ENCODE assay signal across 9 cellular contexts in genomic region chr1:164673584-164674214, GRCh38.
DNase-seq lines count a peak whose midpoint lies in the region; ATAC-seq, FAIRE-seq and TF ChIP-seq lines count a peak whose summit lies in the region.
"Had no signal": no experiment of that assay in that cellular context is flagged by ENCODE, and none has a peak within 500 bp of the region (broad histone marks: within the 10 kb centered on the region; RNA-seq: fewer than 3 reads in every experiment).

No MANE protein-coding gene starts in this region.

- peak; percentile 57 for TF ChIP-seq CTCF in AG04450 (IDR thresholded peaks at IDR 0.05; ENCODE audit: low read depth, low read length)
- peak; percentile 88 to 99 for TF ChIP-seq CTCF in GM23338 (conservative IDR thresholded peaks at IDR 0.05; ENCODE audit: low read depth in 2 of 2)
- TF ChIP-seq CTCF in RWPE2 (IDR thresholded peaks at IDR 0.05; ENCODE audit: poor library complexity, severe bottlenecking): peak; percentile 46
- peak; percentile 49 for TF ChIP-seq CTCF in hepatocyte (IDR thresholded peaks at IDR 0.05; ENCODE audit: poor library complexity)

- H3K27ac Mint-ChIP-seq in GM23338: no peak overlapping the region
- H3K27ac Mint-ChIP-seq: activated naive CD4-positive, alpha-beta T cell treated with anti-CD3 and anti-CD28 coated beads, Interleukin-2, amount 50 U/mL, for 24 hours had no signal

- H3K27me3 Mint-ChIP-seq in GM23338 (ENCODE audit: insufficient read depth, low read depth, poor library complexity): peaks cover 3% of the 10 kb centered on the region

- H3K27ac ChIP-seq in AG04450 (ENCODE audit: low read depth, low read length) (no peak overlapping the region), GM23338 (ENCODE audit: low read depth) (no peak overlapping the region), RWPE2 (ENCODE audit: poor library complexity, severe bottlenecking) (no peak overlapping the region), hepatocyte (no peak overlapping the region), small intestine (ENCODE audit: low read depth in 1 of 2, low read length in 1 of 2) (no peak overlapping the region)

- H3K36me3 Mint-ChIP-seq in GM23338 (ENCODE audit: low read depth): peaks cover 8% of the 10 kb centered on the region
- H3K36me3 Mint-ChIP-seq: activated naive CD4-positive, alpha-beta T cell treated with anti-CD3 and anti-CD28 coated beads, Interleukin-2, amount 50 U/mL, for 24 hours had no signal

- no peak overlapping the region for H2AFZ ChIP-seq in GM23338
- H2AFZ ChIP-seq in hepatocyte: no peak overlapping the region

- H3K27me3 ChIP-seq in AG04450 (ENCODE audit: control insufficient read depth, insufficient read depth, low read length): no peaks in the 10 kb centered on the region
- no peaks in the 10 kb centered on the region for H3K27me3 ChIP-seq in GM23338 (ENCODE audit: insufficient read depth)
- no peaks in the 10 kb centered on the region for H3K27me3 ChIP-seq in RWPE2 (ENCODE audit: insufficient read depth, poor library complexity, severe bottlenecking)
- no peaks in the 10 kb centered on the region for H3K27me3 ChIP-seq in hepatocyte
- no peaks in the 10 kb centered on the region for H3K27me3 ChIP-seq in small intestine (ENCODE audit: control insufficient read depth in 2 of 2, insufficient read depth in 2 of 2, low read length in 2 of 2)

- H3K79me2 ChIP-seq in GM23338 (replicated peaks; ENCODE audit: insufficient read depth) (peaks cover 91% of the 10 kb centered on the region), hepatocyte (peaks cover 86% of the 10 kb centered on the region)

- H3F3A ChIP-seq in GM23338 (replicated peaks; ENCODE audit: low read depth): peaks cover 5% of the 10 kb centered on the region; the same call in 1 of the 2 replicates

- no peaks in the 10 kb centered on the region for H3K36me3 ChIP-seq in GM23338 (ENCODE audit: insufficient read depth)
- H3K36me3 ChIP-seq in RWPE2 (ENCODE audit: low read depth): no peaks in the 10 kb centered on the region
- H3K36me3 ChIP-seq in hepatocyte (replicated peaks; ENCODE audit: insufficient read depth, low read depth): no peaks in the 10 kb centered on the region
- no peaks in the 10 kb centered on the region for H3K36me3 ChIP-seq in small intestine (ENCODE audit: control insufficient read depth in 2 of 2, insufficient read depth in 2 of 2, low read length in 2 of 2)

- DNase-seq in AG04450 (ENCODE audit: low read depth, low spot score) (no peak), GM23338 (ENCODE audit: low spot score) (peak; percentile 84), RWPE2 (ENCODE audit: low spot score) (no peak), hepatocyte (ENCODE audit: low spot score) (no peak), NCI-H1694 (lab: John Stamatoyannopoulos, UW) (no peak), small intestine (no peak)
- DNase-seq in stimulated activated naive CD8-positive, alpha-beta T cell treated with anti-CD3 and anti-CD28 coated beads, Interleukin-15, Interleukin-2, amounts not matched to agents 100 U/mL and 50 U/mL, for 24 hours: no peak
- no peak for DNase-seq in stimulated activated naive CD4-positive, alpha-beta T cell treated with Interleukin-2 at 50 U/mL for 16 hours (lab: John Stamatoyannopoulos, UW)

- H3K9me3 Mint-ChIP-seq in GM23338: no peaks in the 10 kb centered on the region

- POLR2A ChIA-PET in AG04450 (lab: Yijun Ruan, JAX): no interaction called here

- CTCF ChIA-PET in AG04450 (lab: Charles Lee): interaction anchor here (0.5 to 1.8 kb wide), 6 partner anchors 9 to 1822 kb away, joined by 3 to 7 read pairs (median 4); no protein-coding TSS in a partner anchor

- FAIRE-seq in small intestine (lab: Jason Lieb, UNC): no peak

- H3K9me3 ChIP-seq in AG04450 (ENCODE audit: control insufficient read depth, insufficient read depth, low read length) (no peaks in the 10 kb centered on the region), RWPE2 (ENCODE audit: severe bottlenecking) (no peaks in the 10 kb centered on the region), hepatocyte (ENCODE audit: low read depth) (no peaks in the 10 kb centered on the region), small intestine (ENCODE audit: control insufficient read depth, low read depth) (no peaks in the 10 kb centered on the region)

- H3K4me2 ChIP-seq in GM23338 (no peak overlapping the region), hepatocyte (no peak overlapping the region)

- 0 out of 2 replicates have a peak, but pooled peaks cover 3% of the 10 kb centered on the region for H3K9me2 ChIP-seq in GM23338 (ENCODE audit: insufficient read depth)
- no peaks in the 10 kb centered on the region for H3K9me2 ChIP-seq in hepatocyte (replicated peaks; ENCODE audit: insufficient read depth)

- H3K4me1 Mint-ChIP-seq in GM23338: peaks cover 52% of the 10 kb centered on the region
- H3K4me1 Mint-ChIP-seq: activated naive CD4-positive, alpha-beta T cell treated with anti-CD3 and anti-CD28 coated beads, Interleukin-2, amount 50 U/mL, for 24 hours had no signal

- H3K4me1 ChIP-seq in GM23338 (ENCODE audit: insufficient read depth): peaks cover 35% of the 10 kb centered on the region
- no peaks in the 10 kb centered on the region for H3K4me1 ChIP-seq in RWPE2 (ENCODE audit: insufficient read depth, poor library complexity, severe bottlenecking)
- peaks cover 30% of the 10 kb centered on the region for H3K4me1 ChIP-seq in hepatocyte (ENCODE audit: insufficient read depth)
- peaks cover 2 to 11% of the 10 kb centered on the region in 2 donors for H3K4me1 ChIP-seq in small intestine (ENCODE audit: control insufficient read depth in 2 of 2, insufficient read depth in 1 of 2, low read depth in 1 of 2, low read length in 1 of 2)

- no peak overlapping the region for H3K4me3 ChIP-seq in AG04450 (ENCODE audit: low read depth, low read length)
- H3K4me3 ChIP-seq in GM23338: no peak overlapping the region
- H3K4me3 ChIP-seq in RWPE2 (ENCODE audit: severe bottlenecking): no peak overlapping the region
- no peak overlapping the region for H3K4me3 ChIP-seq in hepatocyte
- no peak overlapping the region for H3K4me3 ChIP-seq in small intestine (ENCODE audit: low read depth in 1 of 2, low read length in 2 of 2)

- 88% methylated on average over 14 of the region's 14 CpGs for WGBS in hepatocyte (ENCODE audit: low lambda C conversion rate, missing lambda C conversion rate)
- 89 to 94% (median 93%) methylated on average over 14 of the region's 14 CpGs for WGBS in small intestine, 3 donors

- H4K20me1 ChIP-seq in GM23338 (replicated peaks; ENCODE audit: insufficient read depth) (peaks cover 21% of the 10 kb centered on the region), hepatocyte (ENCODE audit: insufficient read depth, poor library complexity, severe bottlenecking) (peaks cover 5% of the 10 kb centered on the region)

- ATAC-seq in GM23338 (peak; percentile 56), RWPE2 (ENCODE audit: low read depth) (no peak)
- no peak for ATAC-seq in stimulated activated naive CD8-positive, alpha-beta T cell treated with anti-CD3 and anti-CD28 coated beads, Interleukin-15, Interleukin-2, amounts not matched to agents 100 U/mL and 50 U/mL, for 24 hours

- no peak overlapping the region for H3K4me3 Mint-ChIP-seq in GM23338
- H3K4me3 Mint-ChIP-seq: activated naive CD4-positive, alpha-beta T cell treated with anti-CD3 and anti-CD28 coated beads, Interleukin-2, amount 50 U/mL, for 24 hours had no signal

TF ChIP-seq in GM23338, 12 proteins besides CTCF, POLR2A, EP300 and RAD21 (continues in another document):
- no peak for TF ChIP-seq REST (IDR thresholded peaks at IDR 0.05; ENCODE audit: unreplicated experiment)
- TF ChIP-seq POLR2AphosphoS5 (IDR thresholded peaks at IDR 0.05; ENCODE audit: low read depth): no peak
- no peak for TF ChIP-seq ZNF114 (CRISPR knock-in tag; IDR thresholded peaks at IDR 0.05)
- TF ChIP-seq ZNF331 (CRISPR knock-in tag; IDR thresholded peaks at IDR 0.05; ENCODE audit: low read depth): no peak
- no peak for TF ChIP-seq STAT1 (IDR thresholded peaks at IDR 0.05; ENCODE audit: unreplicated experiment)
- TF ChIP-seq CREB1 (CRISPR knock-in tag; IDR thresholded peaks at IDR 0.05; ENCODE audit: low read depth): no peak
